ENCODE assay signal across 1 cellular context in the genomic region with DNA sequence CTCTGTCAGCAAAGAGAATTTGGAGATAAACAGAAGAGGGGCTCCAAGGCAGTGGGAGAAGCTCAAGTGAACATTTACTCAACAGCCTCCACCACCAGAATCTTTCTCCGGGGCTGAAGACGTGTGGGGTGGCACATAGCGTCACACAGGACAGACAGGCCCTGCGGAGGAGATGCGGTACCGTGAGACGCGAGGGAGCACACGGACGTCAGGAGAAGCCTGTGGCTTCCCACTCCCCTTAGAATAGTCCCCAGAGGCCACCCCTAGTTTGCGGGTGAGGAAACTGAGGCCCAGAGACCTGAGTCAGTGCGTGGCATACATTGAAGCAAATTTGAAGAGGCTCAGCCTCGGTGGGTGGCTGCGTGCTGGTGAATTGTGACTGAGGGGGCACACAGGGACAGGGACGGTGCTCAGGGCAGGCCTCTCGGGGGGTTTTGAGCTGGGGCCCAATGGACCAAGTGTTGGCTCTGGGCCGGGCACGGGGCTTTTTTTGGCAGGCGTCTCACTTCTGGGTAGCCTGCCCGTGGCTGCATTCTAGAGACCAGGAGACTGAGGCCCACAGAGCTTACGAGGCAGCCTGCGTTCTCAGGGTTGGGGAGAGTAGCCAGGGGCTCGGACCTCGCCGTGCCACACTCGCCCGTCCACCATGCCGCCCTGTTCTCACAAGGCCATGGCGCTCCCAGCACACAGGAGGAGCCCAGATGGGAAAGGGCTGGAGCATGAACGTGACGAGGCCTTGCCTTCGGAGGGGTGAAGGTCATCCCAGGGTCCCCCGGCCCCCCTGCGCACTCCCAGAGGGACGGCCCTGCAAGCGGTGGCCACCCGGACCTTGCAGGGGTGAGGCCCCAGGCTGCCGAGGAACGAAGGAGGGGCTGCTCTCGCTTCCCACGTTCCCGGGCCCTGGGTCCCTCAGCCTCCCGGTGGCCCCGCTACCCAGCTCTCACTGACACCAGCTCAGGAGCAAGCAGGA.
TF ChIP-seq lines count a peak whose summit lies in the region.

No MANE protein-coding gene starts in this region.

TF ChIP-seq in H1, 55 proteins besides CTCF, POLR2A, EP300 and RAD21:
- TF ChIP-seq CREB1 (IDR thresholded peaks at IDR 0.05) (no peak), CEBPB (IDR thresholded peaks at IDR 0.05; ENCODE audit: low read depth, low read length) (no peak), NANOG (IDR thresholded peaks at IDR 0.05; ENCODE audit: insufficient read depth, low read depth, low read length, poor library complexity, severe bottlenecking) (no peak), TEAD4 (IDR thresholded peaks at IDR 0.05; ENCODE audit: low read depth, low read length) (no peak)
